In the genomic region with DNA sequence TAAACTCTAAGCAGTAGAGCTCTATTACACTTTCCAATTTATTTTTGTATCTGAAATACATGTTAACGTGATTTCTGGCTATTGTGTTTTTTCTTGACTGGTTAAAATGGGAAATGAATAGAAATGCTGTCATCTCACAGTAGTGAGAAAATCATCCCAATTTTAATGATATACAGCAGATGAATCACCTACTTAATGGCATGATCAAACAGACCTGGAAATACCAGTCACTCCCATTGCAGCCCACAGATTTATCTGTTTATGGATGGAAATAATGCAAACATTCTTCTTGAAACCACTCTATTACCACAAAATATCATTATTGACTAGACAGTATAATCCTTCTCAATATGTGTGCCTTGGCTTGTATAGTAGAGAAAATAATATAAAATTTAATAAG, we compare ENCODE assay signal across 17 cellular contexts.
"Had no signal": no experiment of that assay in that cellular context is flagged by ENCODE, and none has a peak within 500 bp of the region (broad histone marks: within the 10 kb centered on the region; RNA-seq: fewer than 3 reads in every experiment).

No MANE protein-coding gene starts in this region.

- H3K4me3 ChIP-seq: left ventricle myocardium inferior, psoas muscle, testis had no signal

- H3K36me3 ChIP-seq: left ventricle myocardium inferior had no signal

- H3K9me3 ChIP-seq: left ventricle myocardium inferior, psoas muscle, testis had no signal

- H3K27me3 ChIP-seq: testis had no signal

- H3K27ac ChIP-seq: left ventricle myocardium inferior, psoas muscle, testis had no signal

- DNase-seq: activated CD4-positive, alpha-beta T cell treated with anti-CD3 and anti-CD28 coated beads for 48 hours; activated CD8-positive, alpha-beta T cell treated with anti-CD3 and anti-CD28 coated beads, Interleukin-2, amount 10 ng/mL, durations not matched to agents 7 days and 5 days; activated naive CD4-positive, alpha-beta T cell treated with Interleukin-2 at 50 U/mL for 16 hours; activated naive CD8-positive, alpha-beta T cell treated with anti-CD3 and anti-CD28 coated beads, Interleukin-2, amount 50 U/mL, for 24 hours; effector memory CD8-positive, alpha-beta T cell; left ventricle myocardium inferior; mesenchymal stem cell; occipital lobe; psoas muscle; stimulated activated CD4-positive, alpha-beta T cell treated with anti-CD3 and anti-CD28 coated beads, Interleukin-2, amount 100 ng/mL, for 48 hours; stimulated activated CD8-positive, alpha-beta memory T cell treated with anti-CD3 and anti-CD28 coated beads, Interleukin-4, amount 100 ng/mL, for 48 hours; stimulated activated naive CD8-positive, alpha-beta T cell treated with anti-CD3 and anti-CD28 coated beads, Interleukin-15, Interleukin-2, amounts not matched to agents 100 U/mL and 50 U/mL, for 24 hours; T-helper 1 cell; testis had no signal

- ATAC-seq: activated CD8-positive, alpha-beta T cell treated with anti-CD3 and anti-CD28 coated beads, Interleukin-2, amount 10 ng/mL, durations not matched to agents 7 days and 5 days; activated naive CD8-positive, alpha-beta T cell treated with anti-CD3 and anti-CD28 coated beads, Interleukin-2, amount 50 U/mL, for 24 hours; effector memory CD8-positive, alpha-beta T cell; natural killer cell treated with Interleukin-12 subunit alpha and Interleukin-12 subunit beta and Interleukin-15 and Interleukin-18, amount 100 ng/mL, for 72 hours; psoas muscle; sciatic nerve; stimulated activated naive CD8-positive, alpha-beta T cell treated with anti-CD3 and anti-CD28 coated beads, Interleukin-15, Interleukin-2, amounts not matched to agents 100 U/mL and 50 U/mL, for 24 hours; WTC11 had no signal

- H3K4me1 ChIP-seq: left ventricle myocardium inferior, psoas muscle, testis had no signal
